14 cellular contexts compared by ENCODE assay signal in genomic region chr2:199798881-199799580, GRCh38. TPM values are rescaled to one million over a fixed set of nuclear protein-coding genes. Genes with fewer than 3 reads are reported as not detected.
DNase-seq lines count a peak whose midpoint lies in the region; ATAC-seq, FAIRE-seq and TF ChIP-seq lines count a peak whose summit lies in the region.
"Had no signal": no experiment of that assay in that cellular context is flagged by ENCODE, and none has a peak within 500 bp of the region (broad histone marks: within the 10 kb centered on the region; RNA-seq: fewer than 3 reads in every experiment).

No MANE protein-coding gene starts in this region.

- no peaks in the 10 kb centered on the region for H3K9me3 ChIP-seq in effector memory CD4-positive, alpha-beta T cell (ENCODE audit: control insufficient read depth, low read length)
- H3K9me3 ChIP-seq in kidney (ENCODE audit: control insufficient read depth in 1 of 2, low read length in 2 of 2): no peaks in the 10 kb centered on the region

- H3K4me3 ChIP-seq in effector memory CD4-positive, alpha-beta T cell (ENCODE audit: insufficient read depth, low read depth, low read length, poor library complexity, severe bottlenecking): no peak overlapping the region
- H3K4me3 ChIP-seq in kidney (ENCODE audit: low read length in 2 of 2): no peak overlapping the region
- H3K4me3 ChIP-seq: hepatocyte had no signal

- FAIRE-seq in kidney (lab: Jason Lieb, UNC): no peak
- FAIRE-seq: HepG2 had no signal

- no peak overlapping the region for H3K9ac ChIP-seq in kidney (ENCODE audit: low read length in 2 of 2)

- DNase-seq in GM03348 (ENCODE audit: low spot score) (peak; percentile 12), astrocyte of the hippocampus (ENCODE audit: low read depth, low spot score) (peak; percentile 61), left ventricle myocardium superior (peak; percentile 29), putamen (ENCODE audit: low spot score) (peak; percentile 83), ecto neural progenitor cell (ENCODE audit: low spot score) (no peak), kidney (no peak)
- no peak for DNase-seq in effector memory CD4-positive, alpha-beta T cell
- DNase-seq: activated CD4-positive, alpha-beta memory T cell treated with anti-CD3 and anti-CD28 coated beads for 36 hours; CD4-positive, CD25-positive, alpha-beta regulatory T cell; NCI-H187; T-helper 1 cell had no signal

- H3K27ac ChIP-seq in effector memory CD4-positive, alpha-beta T cell (ENCODE audit: insufficient read depth, low read length, poor library complexity, severe bottlenecking): no peak overlapping the region
- H3K27ac ChIP-seq in kidney (ENCODE audit: low read depth in 2 of 2, low read length in 2 of 2): no peak overlapping the region
- H3K27ac ChIP-seq: hepatocyte had no signal

- intact Hi-C loops in left ventricle myocardium superior (cut with micrococcal nuclease) (no loop called here), kidney (cut with DNase I) (no loop called here)

- H3K27me3 ChIP-seq in effector memory CD4-positive, alpha-beta T cell (replicated peaks; ENCODE audit: control insufficient read depth, insufficient read depth, low read length, poor library complexity, severe bottlenecking): no peaks in the 10 kb centered on the region
- H3K27me3 ChIP-seq: hepatocyte had no signal

- no peaks in the 10 kb centered on the region for H3K36me3 ChIP-seq in effector memory CD4-positive, alpha-beta T cell (ENCODE audit: control insufficient read depth, insufficient read depth, low read length)
- no peaks in the 10 kb centered on the region for H3K36me3 ChIP-seq in kidney (ENCODE audit: control insufficient read depth in 1 of 2, insufficient read depth in 2 of 2, low read length in 2 of 2)

- ATAC-seq in left ventricle myocardium superior (peak; percentile 59), GM19467 (IDR thresholded peaks at IDR 0.05; ENCODE audit: unreplicated experiment) (no peak)
- ATAC-seq: HepG2 had no signal

- TF ChIP-seq CTCF in kidney (IDR thresholded peaks at IDR 0.05; ENCODE audit: borderline replicate concordance, extremely low read depth, insufficient read depth): no peak

- H3K4me1 ChIP-seq in effector memory CD4-positive, alpha-beta T cell (ENCODE audit: control insufficient read depth, insufficient read depth, low read length, poor library complexity, severe bottlenecking): no peaks in the 10 kb centered on the region
- no peaks in the 10 kb centered on the region for H3K4me1 ChIP-seq in kidney (ENCODE audit: control insufficient read depth in 1 of 2, insufficient read depth in 1 of 2, low read depth in 1 of 2, low read length in 2 of 2)

RNA-seq across cellular contexts. Expression of gene FTCDNL1, which starts 52.0 kb away (rescaled TPM):
- total RNA-seq in left ventricle myocardium superior: 2.0 TPM
- 3.4 TPM for total RNA-seq in kidney
- 4.1 TPM for polyA plus RNA-seq in kidney (ENCODE audit: insufficient read depth, low read depth, low replicate concordance)

Comparison
In these comparisons a context has a peak if more than half of its experiments do, and no peak if none do; other contexts are left out.
1. DNase-seq: peak in GM03348 (single experiment), astrocyte of the hippocampus (single experiment), left ventricle myocardium superior (single experiment) and putamen (single experiment); none in ecto neural progenitor cell (single experiment), effector memory CD4-positive, alpha-beta T cell (0 of 3) and kidney (single experiment).